1 cellular context compared by ENCODE assay signal in the genomic region with DNA sequence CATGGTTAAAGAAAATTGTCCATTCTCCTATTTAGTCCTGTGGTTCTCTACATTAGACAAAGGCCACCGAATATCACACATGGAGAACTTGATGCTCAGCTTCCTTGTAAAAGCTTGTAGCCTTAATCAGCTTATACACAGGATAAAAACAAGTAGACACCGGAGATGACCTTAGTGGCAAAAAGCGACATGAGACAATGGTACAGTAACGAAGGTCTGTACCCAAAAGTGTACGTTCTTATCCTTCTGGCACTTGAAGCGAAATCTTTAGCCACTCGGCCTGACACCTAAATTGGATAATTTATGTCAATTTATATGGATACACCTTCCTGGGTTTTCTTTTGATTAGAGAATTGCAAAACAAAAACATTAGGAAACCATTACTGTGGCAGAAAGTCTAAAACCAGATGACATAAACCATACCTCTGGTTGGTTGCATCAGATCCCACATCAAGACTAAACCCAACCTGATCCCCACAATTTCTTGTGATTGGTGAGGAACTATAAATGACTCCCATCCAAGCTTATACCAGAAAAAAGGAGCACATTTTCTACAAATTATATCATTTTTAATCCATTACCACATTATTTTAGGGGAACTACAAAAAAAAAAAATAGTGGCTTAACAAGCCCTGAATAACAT.
TF ChIP-seq lines count a peak whose summit lies in the region.

No MANE protein-coding gene starts in this region.

TF ChIP-seq in SK-N-SH, 30 proteins besides CTCF, POLR2A, EP300 and RAD21 (continued from another document):
- TF ChIP-seq NRF1 (IDR thresholded peaks at IDR 0.05; ENCODE audit: low read depth, low read length) (no peak), SIN3A (IDR thresholded peaks at IDR 0.05; ENCODE audit: borderline replicate concordance, low read depth, low read length) (no peak), ELF1 (IDR thresholded peaks at IDR 0.05) (no peak), SMC3 (IDR thresholded peaks at IDR 0.05; ENCODE audit: low read depth, low read length) (no peak)
